In the genomic region with DNA sequence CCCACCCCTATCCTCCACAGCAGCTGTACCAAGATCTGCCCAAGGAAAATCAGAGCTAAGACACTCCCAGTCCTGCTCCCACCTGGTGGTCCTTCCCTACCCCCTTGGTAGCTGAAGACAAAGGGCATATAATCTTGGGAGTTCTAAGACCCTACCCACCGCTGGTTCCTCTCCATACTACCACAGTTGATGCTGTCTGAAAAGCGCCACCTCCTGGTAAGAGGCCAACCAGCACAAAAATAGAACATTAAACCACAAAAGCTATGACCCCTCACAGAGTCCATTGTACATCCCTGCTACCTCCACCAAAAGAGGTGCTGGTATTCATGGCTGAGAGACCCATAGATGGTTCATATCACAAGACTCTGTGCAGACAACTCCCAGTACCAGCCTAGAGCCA, we compare ENCODE assay signal across 14 cellular contexts.
A peak's percentile ranks its signal among the peaks of the same experiment; 100 is the strongest.
DNase-seq lines count a peak whose midpoint lies in the region; ATAC-seq and TF ChIP-seq lines count a peak whose summit lies in the region.
"Had no signal": no experiment of that assay in that cellular context is flagged by ENCODE, and none has a peak within 500 bp of the region (broad histone marks: within the 10 kb centered on the region; RNA-seq: fewer than 3 reads in every experiment).

No MANE protein-coding gene starts in this region.

- no peak for ATAC-seq in HG03025 (IDR thresholded peaks at IDR 0.05; ENCODE audit: low FRiP score, unreplicated experiment)
- ATAC-seq: natural killer cell had no signal

- H3K27me3 ChIP-seq in Loucy (ENCODE audit: insufficient read depth, low read length, poor library complexity, severe bottlenecking) (no peaks in the 10 kb centered on the region), testis (no peaks in the 10 kb centered on the region)
- H3K27me3 ChIP-seq: thyroid gland had no signal

- DNase-seq in NCI-H82 (lab: John Stamatoyannopoulos, UW) = peak; percentile 15
- no peak for DNase-seq in NCI-H82 treated with DMSO at 0.1 percent for 48 hours (lab: John Stamatoyannopoulos, UW; ENCODE audit: unreplicated experiment)
- peak; percentile 21 for DNase-seq in choroid plexus epithelial cell (ENCODE audit: low read depth)
- peak; percentile 22 for DNase-seq in testis
- DNase-seq in activated effector memory CD4-positive, alpha-beta T cell treated with anti-CD3 and anti-CD28 coated beads, Interleukin-2, amount 50 U/mL, for 16 hours = no peak
- no peak for DNase-seq in stimulated activated CD4-positive, alpha-beta T cell treated with anti-CD3 and anti-CD28 coated beads, Interleukin-1b, Interleukin-23, amount 100 ng/mL, for 48 hours
- DNase-seq: activated naive CD4-positive, alpha-beta T cell treated with anti-CD3 and anti-CD28 coated beads, Interleukin-2, amount 10 ng/mL, durations not matched to agents 7 days and 5 days; kidney; natural killer cell; NCI-H2081; T-helper 9 cell; thyroid gland had no signal

- H3K4me2 ChIP-seq in Loucy (ENCODE audit: low read depth, low read length, poor library complexity, severe bottlenecking) = no peak overlapping the region

- no peaks in the 10 kb centered on the region for H3K4me1 ChIP-seq in Loucy (ENCODE audit: insufficient read depth, low read length, poor library complexity, severe bottlenecking)
- H3K4me1 ChIP-seq in testis = no peaks in the 10 kb centered on the region
- H3K4me1 ChIP-seq: thyroid gland had no signal

- H3K9ac ChIP-seq in Loucy (ENCODE audit: low read depth, low read length, poor library complexity, severe bottlenecking) = no peak overlapping the region

- H2AFZ ChIP-seq in Loucy (ENCODE audit: low read length) = no peak overlapping the region

- H3K27ac ChIP-seq in testis = no peak overlapping the region
- H3K27ac ChIP-seq: thyroid gland had no signal

- intact Hi-C loops in testis (cut with DNase I; ENCODE audit: low total_unique reads) = no loop called here

- H3K36me3 ChIP-seq in Loucy (ENCODE audit: insufficient read depth, low read length) = no peaks in the 10 kb centered on the region
- no peaks in the 10 kb centered on the region for H3K36me3 ChIP-seq in testis (ENCODE audit: low read depth, missing control alignments)
- H3K36me3 ChIP-seq: thyroid gland had no signal

- H3K79me2 ChIP-seq in Loucy (ENCODE audit: insufficient read depth, low read length) = no peaks in the 10 kb centered on the region

- H3K4me3 ChIP-seq in Loucy (ENCODE audit: low read length, poor library complexity, severe bottlenecking) (no peak overlapping the region), choroid plexus epithelial cell (ENCODE audit: low read depth, low read length) (no peak overlapping the region), testis (no peak overlapping the region)
- H3K4me3 ChIP-seq: thyroid gland had no signal

- H3F3A ChIP-seq in Loucy (ENCODE audit: low read depth) = no peaks in the 10 kb centered on the region

- TF ChIP-seq POLR2A in testis (IDR thresholded peaks at IDR 0.05) = no peak

- H3K9me2 ChIP-seq in Loucy (replicated peaks; ENCODE audit: low read depth, low read length) = no peaks in the 10 kb centered on the region

- peak; percentile 41 for TF ChIP-seq CTCF in Loucy (conservative IDR thresholded peaks at IDR 0.05; ENCODE audit: low read length)
- TF ChIP-seq CTCF in choroid plexus epithelial cell (conservative IDR thresholded peaks at IDR 0.05; ENCODE audit: low read depth, low read length) = peak; percentile 63
- no peak for TF ChIP-seq CTCF in testis (IDR thresholded peaks at IDR 0.05)

- no peaks in the 10 kb centered on the region for H4K20me1 ChIP-seq in Loucy (ENCODE audit: insufficient read depth, low read length, poor library complexity, severe bottlenecking)

- no peaks in the 10 kb centered on the region; the same call in 1 of the 2 replicates for H3K9me3 ChIP-seq in Loucy (ENCODE audit: insufficient read depth, low read depth, low read length)
- H3K9me3 ChIP-seq in testis = no peaks in the 10 kb centered on the region
- H3K9me3 ChIP-seq: thyroid gland had no signal

- 73 to 82% methylated on average over 2 of the region's 2 CpGs for WGBS in testis, 2 donors

Comparison
In these comparisons a context has a peak if more than half of its experiments do, and no peak if none do; other contexts are left out.
1. DNase-seq: peak in NCI-H82 (single experiment), choroid plexus epithelial cell (single experiment) and testis (single experiment); none in NCI-H82 treated with DMSO at 0.1 percent for 48 hours (single experiment), activated effector memory CD4-positive, alpha-beta T cell treated with anti-CD3 and anti-CD28 coated beads, Interleukin-2, amount 50 U/mL, for 16 hours (single experiment) and stimulated activated CD4-positive, alpha-beta T cell treated with anti-CD3 and anti-CD28 coated beads, Interleukin-1b, Interleukin-23, amount 100 ng/mL, for 48 hours (single experiment).
2. CTCF ChIP-seq: peak in Loucy (single experiment) and choroid plexus epithelial cell (single experiment); none in testis (0 of 3).